13 cellular contexts compared by ENCODE assay signal in the genomic region with DNA sequence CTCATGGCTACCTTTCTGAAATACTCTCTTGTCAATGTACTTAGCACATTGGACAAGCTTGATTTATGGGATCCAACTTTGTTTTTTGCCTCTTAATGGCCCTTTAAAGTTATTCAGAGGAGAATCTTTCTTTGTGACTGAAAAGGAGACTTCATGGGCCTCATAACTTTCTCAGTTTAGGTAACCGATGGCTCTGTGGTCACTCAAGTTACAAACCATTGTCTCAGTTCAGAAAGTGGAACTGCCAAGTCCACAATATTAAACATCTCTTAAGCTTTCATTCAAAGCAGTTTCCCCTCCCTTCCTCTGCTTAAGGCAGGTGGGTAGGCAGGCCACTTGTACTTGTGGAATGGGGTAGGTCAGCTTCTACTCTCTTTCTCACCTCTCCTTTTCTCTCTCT. TPM values are rescaled to one million over a fixed set of nuclear protein-coding genes. Genes with fewer than 3 reads are reported as not detected.
A peak's percentile ranks its signal among the peaks of the same experiment; 100 is the strongest.
DNase-seq lines count a peak whose midpoint lies in the region; ATAC-seq and TF ChIP-seq lines count a peak whose summit lies in the region.
"Had no signal": no experiment of that assay in that cellular context is flagged by ENCODE, and none has a peak within 500 bp of the region (broad histone marks: within the 10 kb centered on the region; RNA-seq: fewer than 3 reads in every experiment).

No MANE protein-coding gene starts in this region.

- CTCF ChIA-PET in activated CD4-positive, alpha-beta T cell treated with anti-CD3 and anti-CD28 coated beads for 36 hours (lab: Charles Lee), result no interaction called here

- no peaks in the 10 kb centered on the region for H3K79me1 ChIP-seq in trophoblast cell (ENCODE audit: low read length)

- no peaks in the 10 kb centered on the region for H3K36me3 ChIP-seq in trophoblast cell (ENCODE audit: control insufficient read depth in 1 of 2, insufficient read depth in 2 of 2, low read length in 2 of 2)
- H3K36me3 ChIP-seq in suprapubic skin, result no peaks in the 10 kb centered on the region
- H3K36me3 ChIP-seq in brain microvascular endothelial cell (replicated peaks), result no peaks in the 10 kb centered on the region
- H3K36me3 ChIP-seq: BLaER1 treated with 17β-estradiol and CSF1 and Interleukin-3, amounts not matched to agents 10 nM and 100 nM; colonic mucosa had no signal

- peaks cover 7% of the 10 kb centered on the region for H3K9me3 Mint-ChIP-seq in activated CD4-positive, alpha-beta T cell treated with anti-CD3 and anti-CD28 coated beads for 36 hours (ENCODE audit: low read depth)

- POLR2A ChIA-PET in activated CD4-positive, alpha-beta T cell treated with anti-CD3 and anti-CD28 coated beads for 36 hours (lab: Charles Lee), result no interaction called here

- TF ChIP-seq POLR2A in suprapubic skin (IDR thresholded peaks at IDR 0.05), result no peak

- H3K4me1 Mint-ChIP-seq in activated CD4-positive, alpha-beta T cell treated with anti-CD3 and anti-CD28 coated beads for 36 hours, result no peaks in the 10 kb centered on the region

- no peak overlapping the region for H3K4me2 ChIP-seq in trophoblast cell (ENCODE audit: low read length)
- H3K4me2 ChIP-seq: BLaER1 treated with 17β-estradiol and CSF1 and Interleukin-3, amounts not matched to agents 10 nM and 100 nM had no signal

- ATAC-seq in GM18519 (IDR thresholded peaks at IDR 0.05; ENCODE audit: low FRiP score, unreplicated experiment), result peak; percentile 92
- peak; percentile 95 for ATAC-seq in GM21381 (IDR thresholded peaks at IDR 0.05; ENCODE audit: unreplicated experiment)
- ATAC-seq in HG02970 (IDR thresholded peaks at IDR 0.05; ENCODE audit: low FRiP score, unreplicated experiment), result peak; percentile 88
- ATAC-seq in HG03565 (IDR thresholded peaks at IDR 0.05; ENCODE audit: unreplicated experiment), result peak; percentile 98
- no peak for ATAC-seq in activated CD4-positive, alpha-beta T cell treated with anti-CD3 and anti-CD28 coated beads for 36 hours

- H3K9ac ChIP-seq in trophoblast cell (ENCODE audit: low read length), result no peak overlapping the region
- H3K9ac ChIP-seq: BLaER1 treated with 17β-estradiol and CSF1 and Interleukin-3, amounts not matched to agents 10 nM and 100 nM had no signal

- H3K9me3 ChIP-seq in trophoblast cell (ENCODE audit: insufficient read depth, low read depth, low read length) (no peaks in the 10 kb centered on the region), suprapubic skin (no peaks in the 10 kb centered on the region)
- H3K9me3 ChIP-seq: colonic mucosa had no signal

- no peaks in the 10 kb centered on the region for H3K79me2 ChIP-seq in trophoblast cell (ENCODE audit: control insufficient read depth, insufficient read depth, low read length, poor library complexity)

- H3K27me3 Mint-ChIP-seq in activated CD4-positive, alpha-beta T cell treated with anti-CD3 and anti-CD28 coated beads for 36 hours, result peaks cover 20% of the 10 kb centered on the region

- TF ChIP-seq CTCF in suprapubic skin (IDR thresholded peaks at IDR 0.05) (no peak), brain microvascular endothelial cell (IDR thresholded peaks at IDR 0.05; ENCODE audit: low read depth, low read length, missing control alignments) (no peak)

- H3K27me3 ChIP-seq in trophoblast cell (ENCODE audit: insufficient read depth, low read length) (no peaks in the 10 kb centered on the region), suprapubic skin (peaks cover 5% of the 10 kb centered on the region), brain microvascular endothelial cell (replicated peaks) (no peaks in the 10 kb centered on the region)
- H3K27me3 ChIP-seq: BLaER1 treated with 17β-estradiol and CSF1 and Interleukin-3, amounts not matched to agents 10 nM and 100 nM; colonic mucosa had no signal

- H3K27ac ChIP-seq in trophoblast cell (ENCODE audit: low read depth, low read length), result no peak overlapping the region
- H3K27ac ChIP-seq in suprapubic skin, result no peak overlapping the region
- no peak overlapping the region for H3K27ac ChIP-seq in brain microvascular endothelial cell
- H3K27ac ChIP-seq: BLaER1 treated with 17β-estradiol and CSF1 and Interleukin-3, amounts not matched to agents 10 nM and 100 nM; colonic mucosa had no signal

- no peak overlapping the region for H2BK12ac ChIP-seq in trophoblast cell (ENCODE audit: low read length)

- no peak overlapping the region for H3K18ac ChIP-seq in trophoblast cell (ENCODE audit: low read length)

- no peak overlapping the region for H3K4me3 Mint-ChIP-seq in activated CD4-positive, alpha-beta T cell treated with anti-CD3 and anti-CD28 coated beads for 36 hours
- H3K4me3 Mint-ChIP-seq: activated naive CD8-positive, alpha-beta T cell treated with anti-CD3 and anti-CD28 coated beads, Interleukin-2, amount 10 ng/mL, durations not matched to agents 7 days and 5 days had no signal

- no peak overlapping the region for H4K91ac ChIP-seq in trophoblast cell (ENCODE audit: low read depth, low read length)

- H3K36me3 Mint-ChIP-seq in activated CD4-positive, alpha-beta T cell treated with anti-CD3 and anti-CD28 coated beads for 36 hours (ENCODE audit: low read depth), result no peaks in the 10 kb centered on the region
- H3K36me3 Mint-ChIP-seq: activated naive CD8-positive, alpha-beta T cell treated with anti-CD3 and anti-CD28 coated beads, Interleukin-2, amount 10 ng/mL, durations not matched to agents 7 days and 5 days had no signal

- H3K4me1 ChIP-seq in trophoblast cell (ENCODE audit: control insufficient read depth in 1 of 2, insufficient read depth in 2 of 2, low read length in 2 of 2) (no peaks in the 10 kb centered on the region), suprapubic skin (no peaks in the 10 kb centered on the region)
- H3K4me1 ChIP-seq: colonic mucosa had no signal

- H4K12ac ChIP-seq in trophoblast cell (ENCODE audit: low read depth, low read length), result no peak overlapping the region

- in situ Hi-C loops in brain microvascular endothelial cell (cut with HindIII; ENCODE audit: low pct_ligation_motif_present, low sequenced_read_pairs), result no loop called here

- intact Hi-C loops in activated CD4-positive, alpha-beta T cell treated with anti-CD3 and anti-CD28 coated beads for 36 hours (cut with DNase I, micrococcal nuclease), result no loop called here

- H3K14ac ChIP-seq in trophoblast cell (ENCODE audit: low read length), result no peak overlapping the region

- no peak overlapping the region for H2AFZ ChIP-seq in trophoblast cell (ENCODE audit: insufficient read depth, low read length, poor library complexity)

- H2BK120ac ChIP-seq in trophoblast cell (ENCODE audit: insufficient read depth, low read length, poor library complexity), result no peak overlapping the region

- H3K4me3 ChIP-seq in trophoblast cell (ENCODE audit: low read depth, low read length) (no peak overlapping the region), suprapubic skin (no peak overlapping the region), brain microvascular endothelial cell (ENCODE audit: low read depth, low read length) (no peak overlapping the region)
- H3K4me3 ChIP-seq: BLaER1 treated with 17β-estradiol and CSF1 and Interleukin-3, amounts not matched to agents 10 nM and 100 nM; colonic mucosa had no signal

- DNase-seq in trophoblast cell (no peak), suprapubic skin (ENCODE audit: low spot score in 2 of 2) (no peak), brain microvascular endothelial cell (no peak)
- no peak for DNase-seq in activated CD4-positive, alpha-beta T cell treated with anti-CD3 and anti-CD28 coated beads for 36 hours
- DNase-seq: activated CD8-positive, alpha-beta memory T cell treated with anti-CD3 and anti-CD28 coated beads for 24 hours; activated naive CD8-positive, alpha-beta T cell treated with anti-CD3 and anti-CD28 coated beads, Interleukin-2, amount 10 ng/mL, durations not matched to agents 7 days and 5 days; colonic mucosa; NCI-H1105 had no signal

- H4K8ac ChIP-seq in trophoblast cell (ENCODE audit: low read depth, low read length), result no peak overlapping the region

- no peak overlapping the region for H3K23ac ChIP-seq in trophoblast cell (ENCODE audit: low read length)

- no peak overlapping the region for H2BK5ac ChIP-seq in trophoblast cell (ENCODE audit: low read depth, low read length, poor library complexity)

- no peak overlapping the region for H3K27ac Mint-ChIP-seq in activated CD4-positive, alpha-beta T cell treated with anti-CD3 and anti-CD28 coated beads for 36 hours
- H3K27ac Mint-ChIP-seq: activated naive CD8-positive, alpha-beta T cell treated with anti-CD3 and anti-CD28 coated beads, Interleukin-2, amount 10 ng/mL, durations not matched to agents 7 days and 5 days had no signal

- no peak for TF ChIP-seq EP300 in suprapubic skin (IDR thresholded peaks at IDR 0.05)

- no peak overlapping the region for H3K4ac ChIP-seq in trophoblast cell (ENCODE audit: low read depth, low read length)

- no peak overlapping the region for H2AK5ac ChIP-seq in trophoblast cell (ENCODE audit: low read length)

- WGBS in trophoblast cell (ENCODE audit: extremely low coverage, insufficient coverage, insufficient read length), result no CpG with 5 or more reads among the region's 1 CpG
- 92% methylated on average over 1 of the region's 1 CpG for WGBS in suprapubic skin

RNA-seq across cellular contexts. Expression of a gene that starts 12.3 kb away (rescaled TPM):
- polyA plus RNA-seq in trophoblast cell (2013), result 13.8 and 15.0 TPM in 2 replicates
- total RNA-seq in suprapubic skin, result 10 to 100 TPM; 15.1 to 31.5 (median 20.6) TPM
- total RNA-seq in activated CD4-positive, alpha-beta T cell treated with anti-CD3 and anti-CD28 coated beads for 36 hours, result 10 to 100 TPM; 34.8 to 51.8 TPM
